ENCODE assay signal across 12 cellular contexts in genomic region chr17:76994237-76994637, GRCh38.
A peak's percentile ranks its signal among the peaks of the same experiment; 100 is the strongest.
DNase-seq lines count a peak whose midpoint lies in the region; ATAC-seq lines count a peak whose summit lies in the region.
"Had no signal": no experiment of that assay in that cellular context is flagged by ENCODE, and none has a peak within 500 bp of the region (broad histone marks: within the 10 kb centered on the region; RNA-seq: fewer than 3 reads in every experiment).

No MANE protein-coding gene starts in this region.

- no peak for DNase-seq in activated CD4-positive, alpha-beta T cell treated with anti-CD3 and anti-CD28 coated beads for 36 hours
- no peak for DNase-seq in activated CD4-positive, alpha-beta T cell treated with anti-CD3 and anti-CD28 coated beads for 1 hour
- DNase-seq in NCI-H2227 treated with DMSO at 0.1 percent for 48 hours (lab: John Stamatoyannopoulos, UW) (peak; percentile 33), dermis microvascular lymphatic vessel endothelial cell (ENCODE audit: low read depth in 2 of 2) (peak; percentile 49 to 76), renal cortical epithelial cell (ENCODE audit: low read depth) (peak; percentile 67), NCI-H187 treated with DMSO at 0.1 percent for 48 hours (lab: John Stamatoyannopoulos, UW) (no peak), aorta (no peak)
- DNase-seq: left lung, NCI-H2171 had no signal

- peaks cover 42% of the 10 kb centered on the region for H3K4me1 Mint-ChIP-seq in activated CD4-positive, alpha-beta T cell treated with anti-CD3 and anti-CD28 coated beads for 36 hours

- H3K27me3 Mint-ChIP-seq in activated CD4-positive, alpha-beta T cell treated with anti-CD3 and anti-CD28 coated beads for 36 hours = no peaks in the 10 kb centered on the region

- no peaks in the 10 kb centered on the region for H3K36me3 ChIP-seq in aorta (ENCODE audit: control insufficient read depth in 1 of 2, insufficient read depth in 2 of 2, low read length in 1 of 2)
- H3K36me3 ChIP-seq: left lung had no signal

- ATAC-seq in activated CD4-positive, alpha-beta T cell treated with anti-CD3 and anti-CD28 coated beads for 36 hours = no peak
- ATAC-seq in GM21367 (IDR thresholded peaks at IDR 0.05; ENCODE audit: unreplicated experiment) = no peak
- ATAC-seq in aorta (ENCODE audit: low FRiP score) = no peak
- ATAC-seq: left lung had no signal

- intact Hi-C loops in activated CD4-positive, alpha-beta T cell treated with anti-CD3 and anti-CD28 coated beads for 36 hours (cut with DNase I, micrococcal nuclease) = no loop called here
- intact Hi-C loops in aorta (cut with DNase I) = no loop called here

- H3K9me3 ChIP-seq in aorta (ENCODE audit: control insufficient read depth, low read length) = no peaks in the 10 kb centered on the region
- H3K9me3 ChIP-seq: left lung had no signal

- POLR2A ChIA-PET in activated CD4-positive, alpha-beta T cell treated with anti-CD3 and anti-CD28 coated beads for 36 hours (lab: Charles Lee) = no interaction called here

- 42 to 47% methylated on average over 6 of the region's 6 CpGs for WGBS in aorta, 2 donors

- CTCF ChIA-PET in activated CD4-positive, alpha-beta T cell treated with anti-CD3 and anti-CD28 coated beads for 36 hours (lab: Charles Lee) = no interaction called here

- H3K9me3 Mint-ChIP-seq in activated CD4-positive, alpha-beta T cell treated with anti-CD3 and anti-CD28 coated beads for 36 hours (ENCODE audit: low read depth) = no peaks in the 10 kb centered on the region

- H3K27ac Mint-ChIP-seq in activated CD4-positive, alpha-beta T cell treated with anti-CD3 and anti-CD28 coated beads for 36 hours = peak overlapping the region; percentile 10

- no peak overlapping the region for H3K4me3 ChIP-seq in aorta (ENCODE audit: low read length in 2 of 2)
- H3K4me3 ChIP-seq: left lung had no signal

- H3K36me3 Mint-ChIP-seq in activated CD4-positive, alpha-beta T cell treated with anti-CD3 and anti-CD28 coated beads for 36 hours (ENCODE audit: low read depth) = no peaks in the 10 kb centered on the region

- no peaks in the 10 kb centered on the region for H3K4me1 ChIP-seq in aorta (ENCODE audit: control insufficient read depth in 1 of 2, insufficient read depth in 2 of 2, low read length in 2 of 2)
- H3K4me1 ChIP-seq: left lung had no signal

- H3K27ac ChIP-seq in aorta (ENCODE audit: low read depth in 1 of 2, low read length in 2 of 2) = no peak overlapping the region
- H3K27ac ChIP-seq: RWPE1, VCaP had no signal

- no peak overlapping the region for H3K4me3 Mint-ChIP-seq in activated CD4-positive, alpha-beta T cell treated with anti-CD3 and anti-CD28 coated beads for 36 hours

- H3K27me3 ChIP-seq in aorta (ENCODE audit: control insufficient read depth in 1 of 2, insufficient read depth in 2 of 2, low read length in 1 of 2) = no peaks in the 10 kb centered on the region

Comparison
In these comparisons a context has a peak if more than half of its experiments do, and no peak if none do; other contexts are left out.
1. DNase-seq: peak in NCI-H2227 treated with DMSO at 0.1 percent for 48 hours (single experiment), dermis microvascular lymphatic vessel endothelial cell (2 of 2) and renal cortical epithelial cell (single experiment); none in activated CD4-positive, alpha-beta T cell treated with anti-CD3 and anti-CD28 coated beads for 36 hours (single experiment), activated CD4-positive, alpha-beta T cell treated with anti-CD3 and anti-CD28 coated beads for 1 hour (single experiment), NCI-H187 treated with DMSO at 0.1 percent for 48 hours (single experiment) and aorta (0 of 2).